ENCODE assay signal across 8 cellular contexts in genomic region chr17:78915872-78916632, GRCh38. TPM values are rescaled to one million over a fixed set of nuclear protein-coding genes. Genes with fewer than 3 reads are reported as not detected.
A peak's percentile ranks its signal among the peaks of the same experiment; 100 is the strongest.
DNase-seq lines count a peak whose midpoint lies in the region; ATAC-seq and TF ChIP-seq lines count a peak whose summit lies in the region.

No MANE protein-coding gene starts in this region.

- H3K27ac ChIP-seq in prostate gland, result peak overlapping the region; percentile 50 to 54

- ATAC-seq in HG03571 (IDR thresholded peaks at IDR 0.05; ENCODE audit: unreplicated experiment), result no peak
- ATAC-seq in HG03442 (IDR thresholded peaks at IDR 0.05; ENCODE audit: unreplicated experiment), result no peak

- WGBS in prostate gland, result 66% methylated on average over 17 of the region's 17 CpGs

- intact Hi-C loops in prostate gland (cut with DNase I), result no loop called here

- H3K4me1 ChIP-seq in prostate gland (replicated peaks), result peaks cover 2% of the 10 kb centered on the region

- H3K27me3 ChIP-seq in prostate gland (replicated peaks; ENCODE audit: insufficient read depth), result no peaks in the 10 kb centered on the region

- TF ChIP-seq CTCF in foreskin fibroblast (IDR thresholded peaks at IDR 0.05; ENCODE audit: low read depth, low read length) (no peak), prostate gland (IDR thresholded peaks at IDR 0.05) (no peak)

- no peaks in the 10 kb centered on the region for H3K36me3 ChIP-seq in prostate gland

- H3K9me3 ChIP-seq in prostate gland, result no peaks in the 10 kb centered on the region

- DNase-seq in GM03348 (ENCODE audit: low spot score) (peak; percentile 68), SKM-1 treated with dmso at 0.1 percent for 144 hours (lab: John Stamatoyannopoulos, UW; ENCODE audit: unreplicated experiment) (peak; percentile 96), foreskin fibroblast (peak; percentile 59 to 76), prostate gland (ENCODE audit: low spot score) (no peak), NCI-H526 (lab: John Stamatoyannopoulos, UW) (no peak)
- DNase-seq in activated CD4-positive, CD25-positive, alpha-beta regulatory T cell treated with anti-CD3 and anti-CD28 coated beads, Interleukin-2, amount 50 U/mL, for 72 hours, result no peak

- TF ChIP-seq POLR2A in prostate gland (IDR thresholded peaks at IDR 0.05), result no peak

- H3K4me3 ChIP-seq in foreskin fibroblast (ENCODE audit: low read depth in 1 of 2, low read length in 2 of 2), result no peak overlapping the region
- H3K4me3 ChIP-seq in prostate gland, result no peak overlapping the region

RNA-seq across cellular contexts. Expression of gene TIMP2, which starts 9.1 kb away (rescaled TPM):
- 100 to 1,000 TPM in 1 of 2 donors, 10 to 100 TPM in 1; 54.5 to 500 TPM for total RNA-seq in prostate gland

RNA-seq across cellular contexts. Expression of gene CEP295NL, which starts 13.1 kb away (rescaled TPM):
- total RNA-seq in prostate gland, result 1 to 10 TPM; 2.2 to 8.2 TPM

Comparison
In these comparisons a context has a peak if more than half of its experiments do, and no peak if none do; other contexts are left out.
1. DNase-seq: peak in GM03348 (single experiment), SKM-1 treated with dmso at 0.1 percent for 144 hours (single experiment) and foreskin fibroblast (2 of 2); none in prostate gland (single experiment), activated CD4-positive, CD25-positive, alpha-beta regulatory T cell treated with anti-CD3 and anti-CD28 coated beads, Interleukin-2, amount 50 U/mL, for 72 hours (single experiment) and NCI-H526 (0 of 2).